ENCODE assay signal across 9 cellular contexts in the genomic region with DNA sequence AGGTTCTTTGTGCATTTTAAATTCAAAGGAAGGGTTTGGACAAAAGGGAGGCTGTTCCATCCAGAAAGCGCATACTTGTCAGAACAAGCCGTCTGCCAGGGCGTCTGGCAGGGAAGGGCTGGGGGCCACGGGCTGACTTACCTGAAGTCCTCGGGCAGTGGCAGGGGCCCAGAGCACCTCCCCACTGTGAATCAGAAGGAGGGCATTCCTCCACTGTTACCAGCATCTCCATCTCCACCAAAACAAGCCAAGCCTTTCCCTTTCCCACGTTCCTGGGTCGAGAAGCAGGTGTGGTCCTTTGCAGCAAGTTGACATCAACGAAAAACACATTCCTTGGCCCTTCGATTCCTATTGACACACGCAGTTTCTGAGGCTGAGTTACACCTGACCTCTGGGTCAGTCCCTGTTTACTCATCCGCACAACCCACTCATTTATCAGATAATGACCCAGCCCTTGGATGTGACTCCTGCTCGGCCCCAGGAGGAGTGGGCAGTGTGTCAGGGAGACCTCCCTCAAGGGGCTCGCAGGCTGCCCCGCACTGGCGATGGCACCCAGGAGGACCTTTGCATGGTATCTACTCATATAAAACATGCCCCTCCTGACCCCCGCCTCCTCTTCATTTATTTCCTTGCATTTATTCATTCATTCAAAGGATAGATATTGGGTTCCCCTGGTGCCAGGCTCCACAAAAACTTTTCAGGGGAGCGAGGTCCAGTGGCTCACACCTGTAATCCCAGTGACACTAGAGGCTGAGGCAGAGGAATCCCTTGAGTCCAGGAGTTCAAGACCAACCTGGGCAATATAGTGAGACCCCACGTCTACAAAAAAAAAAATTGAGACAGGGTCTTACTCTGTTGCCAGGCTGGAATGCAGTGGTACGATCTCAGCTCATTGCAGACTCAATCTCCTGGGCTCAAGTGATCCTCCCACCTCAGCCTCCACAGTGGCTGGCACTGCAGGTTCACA.
DNase-seq lines count a peak whose midpoint lies in the region; TF ChIP-seq lines count a peak whose summit lies in the region.
"Had no signal": no experiment of that assay in that cellular context is flagged by ENCODE, and none has a peak within 500 bp of the region (broad histone marks: within the 10 kb centered on the region; RNA-seq: fewer than 3 reads in every experiment).

No MANE protein-coding gene starts in this region.

- H3K9ac ChIP-seq in stomach smooth muscle (ENCODE audit: low read length in 2 of 2), result no peak overlapping the region

- POLR2A ChIA-PET in HEK293 (lab: Yijun Ruan, JAX), result interaction anchor here (0.7 to 2.4 kb wide), 11 partner anchors 11 to 524 kb away, joined by 3 to 18 read pairs (median 5); partner anchors contain the start of gene IRF2BP2

- no peak for TF ChIP-seq CTCF in HEK293 (tag by site-specific recombination; IDR thresholded peaks at IDR 0.05)

- CTCF ChIA-PET in HEK293 (lab: Yijun Ruan, JAX), result interaction anchor here (0.7 to 3.0 kb wide), 7 partner anchors 11 to 569 kb away, joined by 3 to 13 read pairs (median 4); no protein-coding TSS in a partner anchor

- in situ Hi-C loops in HAP-1 (cut with MboI; ENCODE audit: low sequenced_read_pairs), result no loop called here

- H3K27me3 ChIP-seq in layer of hippocampus (ENCODE audit: control insufficient read depth, insufficient read depth, low read length) (no peaks in the 10 kb centered on the region), stomach smooth muscle (ENCODE audit: control insufficient read depth in 1 of 2, insufficient read depth in 2 of 2, low read length in 2 of 2) (no peaks in the 10 kb centered on the region), HAP-1 (ENCODE audit: low read depth) (no peaks in the 10 kb centered on the region)

- no peaks in the 10 kb centered on the region for H3K36me3 ChIP-seq in HEK293 (ENCODE audit: control insufficient read depth in 2 of 2, insufficient read depth in 1 of 2, low read length in 2 of 2)
- no peaks in the 10 kb centered on the region for H3K36me3 ChIP-seq in stomach smooth muscle (ENCODE audit: control insufficient read depth in 2 of 2, insufficient read depth in 2 of 2, low read length in 2 of 2)
- H3K36me3 ChIP-seq in HAP-1 (replicated peaks), result no peaks in the 10 kb centered on the region

- H3K4me3 ChIP-seq in HEK293 (ENCODE audit: low read depth, low read length) (no peak overlapping the region), stomach smooth muscle (ENCODE audit: low read length in 2 of 2) (no peak overlapping the region), HAP-1 (no peak overlapping the region)

- peaks cover 9% of the 10 kb centered on the region for H3K4me1 ChIP-seq in HEK293 (ENCODE audit: control insufficient read depth, insufficient read depth, low read length)
- peaks cover 26% of the 10 kb centered on the region for H3K4me1 ChIP-seq in stomach smooth muscle (ENCODE audit: control insufficient read depth, insufficient read depth, low read length)
- 0 out of 2 replicates have a peak, but pooled peaks cover 4% of the 10 kb centered on the region for H3K4me1 ChIP-seq in HAP-1

- H3K27ac ChIP-seq in HEK293 (ENCODE audit: extremely low read depth, low read depth, low read length), result peak overlapping the region; percentile 40; the same call in 1 of the 2 replicates
- peak overlapping the region; percentile 52 for H3K27ac ChIP-seq in layer of hippocampus (ENCODE audit: low read depth, low read length)
- H3K27ac ChIP-seq in stomach smooth muscle (ENCODE audit: low read length), result peak overlapping the region; percentile 31

- peak; percentile 66 for DNase-seq in amniotic epithelial cell (ENCODE audit: low read depth)
- no peak for DNase-seq in GM03348 (ENCODE audit: low spot score)
- DNase-seq in HAP-1 (ENCODE audit: low spot score in 2 of 2), result no peak
- DNase-seq in SK-N-DZ (ENCODE audit: low spot score), result no peak
- DNase-seq in NCI-H510A (lab: John Stamatoyannopoulos, UW), result no peak
- DNase-seq: T-helper 1 cell had no signal

- H3K9me3 ChIP-seq in HEK293 (ENCODE audit: control insufficient read depth, insufficient read depth, low read depth, low read length) (no peaks in the 10 kb centered on the region), stomach smooth muscle (ENCODE audit: control insufficient read depth in 2 of 2, low read length in 2 of 2) (no peaks in the 10 kb centered on the region), HAP-1 (no peaks in the 10 kb centered on the region)

TF ChIP-seq in HEK293, 187 proteins besides CTCF, POLR2A, EP300 and RAD21:
- TF ChIP-seq TCF7L2 (IDR thresholded peaks at IDR 0.05; ENCODE audit: borderline replicate concordance, low read depth, low read length) (no peak), EGR2 (tag by site-specific recombination; IDR thresholded peaks at IDR 0.05; ENCODE audit: low read depth) (0 out of 2 replicates have a peak, but pooled peaks have one; percentile 21), ZFHX2 (tag by site-specific recombination; conservative IDR thresholded peaks at IDR 0.05) (peak; percentile 44), GLIS2 (tag by site-specific recombination; IDR thresholded peaks at IDR 0.05) (peak; percentile 42; the same call in 1 of the 2 replicates), ZSCAN16 (tag by site-specific recombination; IDR thresholded peaks at IDR 0.05) (no peak), ZNF670 (tag by site-specific recombination; IDR thresholded peaks at IDR 0.05; ENCODE audit: low read depth) (no peak), ZNF121 (tag by site-specific recombination; IDR thresholded peaks at IDR 0.05) (peak; percentile 81), ZBTB20 (tag by site-specific recombination; IDR thresholded peaks at IDR 0.05) (peak; percentile 40), ZNF335 (tag by site-specific recombination; conservative IDR thresholded peaks at IDR 0.05) (peak; percentile 37; the same call in 1 of the 2 replicates)
